ENCODE assay signal across 20 cellular contexts in the genomic region with DNA sequence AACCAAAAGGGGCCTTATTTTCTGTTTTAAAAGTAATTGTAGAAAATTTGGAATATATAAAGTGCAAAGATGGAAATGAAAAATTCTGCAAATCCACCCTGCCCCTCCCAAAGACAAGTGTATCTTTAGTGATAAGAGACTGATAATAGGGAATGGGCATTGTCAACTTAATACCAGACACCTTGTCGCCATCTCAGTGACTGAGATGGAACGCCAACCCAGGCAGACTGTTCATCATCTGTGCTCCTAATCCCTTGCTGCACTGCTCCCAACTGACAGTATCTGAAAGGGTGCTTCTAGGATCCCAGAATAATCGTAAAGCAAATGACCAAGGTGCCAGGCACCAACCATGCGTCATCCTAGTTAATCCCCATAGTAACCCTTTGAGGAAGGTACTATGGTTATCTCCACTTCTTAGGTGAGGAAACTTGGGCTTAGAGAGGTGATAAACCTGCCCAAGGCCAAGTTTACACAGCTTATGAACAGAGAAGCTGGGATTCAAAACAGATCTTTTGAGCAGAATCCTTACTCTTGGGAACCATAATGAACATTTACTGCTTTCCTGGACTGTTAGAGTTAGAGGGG.
DNase-seq lines count a peak whose midpoint lies in the region; TF ChIP-seq lines count a peak whose summit lies in the region.
"Had no signal": no experiment of that assay in that cellular context is flagged by ENCODE, and none has a peak within 500 bp of the region (broad histone marks: within the 10 kb centered on the region; RNA-seq: fewer than 3 reads in every experiment).

No MANE protein-coding gene starts in this region.

- H4K20me1 ChIP-seq in H9 (ENCODE audit: control insufficient read depth, insufficient read depth, insufficient read length) (no peaks in the 10 kb centered on the region), GM23248 (ENCODE audit: insufficient read depth) (no peaks in the 10 kb centered on the region)

- no peaks in the 10 kb centered on the region for H3K23me2 ChIP-seq in H9 (ENCODE audit: insufficient read length, low read depth, low read length, poor library complexity, severe bottlenecking)

- no peak overlapping the region for H3K4me3 Mint-ChIP-seq in H9
- H3K4me3 Mint-ChIP-seq in nephron: peak overlapping the region in 1 of 3 experiments; percentile 1
- H3K4me3 Mint-ChIP-seq: CD4-positive, alpha-beta memory T cell had no signal

- H3K4me2 ChIP-seq in H9 (ENCODE audit: insufficient read depth, insufficient read length, low read length): no peak overlapping the region
- H3K4me2 ChIP-seq in GM23248 (ENCODE audit: unreplicated experiment): no peak overlapping the region
- H3K4me2 ChIP-seq: A549 had no signal

- H2BK20ac ChIP-seq in H9 (ENCODE audit: low read depth, low read length, poor library complexity, severe bottlenecking): no peak overlapping the region

- H3K79me2 ChIP-seq in H9 (ENCODE audit: insufficient read depth, low read length) (no peaks in the 10 kb centered on the region), GM23248 (ENCODE audit: insufficient read depth) (no peaks in the 10 kb centered on the region)

- DNase-seq in H9 (no peak), amniotic epithelial cell (ENCODE audit: low read depth) (peak; percentile 7), GM23248 (no peak), amniotic stem cell (lab: John Stamatoyannopoulos, UW) (no peak), posterior cingulate gyrus (no peak)
- DNase-seq in effector memory CD4-positive, alpha-beta T cell: no peak
- DNase-seq: 8988T; ACHN; AML-193; C1 segment of cervical spinal cord; Calu3; CD4-positive, alpha-beta memory T cell; COR-L47; DMS53; DMS79 treated with DMSO at 0.1 percent for 48 hours; GF-D8; GOT3; HCEC 1CT had no signal

- no peak overlapping the region for H3K23ac ChIP-seq in H9 (ENCODE audit: insufficient read length, low read depth, low read length)

- H3K9me3 Mint-ChIP-seq in H9: peaks cover 8 to 15% of the 10 kb centered on the region in 2 experiments; a peak in 4 of 5 replicates
- H3K9me3 Mint-ChIP-seq in nephron: peaks cover 10% of the 10 kb centered on the region

- no peak overlapping the region for H4K8ac ChIP-seq in H9 (replicated peaks; ENCODE audit: insufficient read length, low read depth, low read length)

- TF ChIP-seq CTCF in H9 (conservative IDR thresholded peaks at IDR 0.05) (no peak), nephron (IDR thresholded peaks at IDR 0.05; ENCODE audit: unreplicated experiment in 3 of 3) (no peak)

- H3K9me2 ChIP-seq in GM23248 (ENCODE audit: insufficient read depth): no peaks in the 10 kb centered on the region

- H3K4me1 ChIP-seq in H9 (ENCODE audit: insufficient read depth, low read length): no peaks in the 10 kb centered on the region
- H3K4me1 ChIP-seq in effector memory CD4-positive, alpha-beta T cell (ENCODE audit: control insufficient read depth, insufficient read depth, low read length, poor library complexity, severe bottlenecking): no peaks in the 10 kb centered on the region
- no peaks in the 10 kb centered on the region for H3K4me1 ChIP-seq in GM23248 (ENCODE audit: insufficient read depth)
- H3K4me1 ChIP-seq: A549 had no signal

- no peak overlapping the region for H2BK12ac ChIP-seq in H9 (ENCODE audit: insufficient read length, low read depth, low read length)

- no peak overlapping the region for H2BK5ac ChIP-seq in H9 (ENCODE audit: insufficient read length, low read length)

- no peak overlapping the region for H2AK5ac ChIP-seq in H9 (ENCODE audit: insufficient read length, low read length)

- H3K36me3 Mint-ChIP-seq in H9 (ENCODE audit: insufficient read depth in 1 of 3, low read depth in 3 of 3): peaks cover 0 to 11% (median 8%) of the 10 kb centered on the region in 3 experiments; a peak in 5 of 7 replicates
- H3K36me3 Mint-ChIP-seq in nephron (ENCODE audit: low read depth): no peaks in the 10 kb centered on the region
- H3K36me3 Mint-ChIP-seq: CD4-positive, alpha-beta memory T cell had no signal

- H3K9ac ChIP-seq in H9 (ENCODE audit: extremely low read depth, insufficient read length, low read length) (no peak overlapping the region), GM23248 (no peak overlapping the region)

- H3K27me3 Mint-ChIP-seq in H9 (ENCODE audit: low read depth): no peaks in the 10 kb centered on the region; the same call in none of the 2 replicates
- H3K27me3 Mint-ChIP-seq in nephron (ENCODE audit: low read depth): no peaks in the 10 kb centered on the region

- H3F3A ChIP-seq in GM23248 (ENCODE audit: insufficient read depth): no peaks in the 10 kb centered on the region

- H3K27ac Mint-ChIP-seq in H9 (no peak overlapping the region), nephron (peak overlapping the region; percentile 75 to 84 (median 77))
- H3K27ac Mint-ChIP-seq: CD4-positive, alpha-beta memory T cell had no signal

- no peaks in the 10 kb centered on the region for H3K9me3 ChIP-seq in H9 (ENCODE audit: control insufficient read depth, low read depth, low read length)
- no peaks in the 10 kb centered on the region for H3K9me3 ChIP-seq in effector memory CD4-positive, alpha-beta T cell (ENCODE audit: control insufficient read depth, low read length)
- no peaks in the 10 kb centered on the region for H3K9me3 ChIP-seq in GM23248 (ENCODE audit: low read depth)
- H3K9me3 ChIP-seq: A549 had no signal

- no peak overlapping the region for H3K56ac ChIP-seq in H9 (ENCODE audit: insufficient read length, low read depth, low read length)

- no peak overlapping the region for H3K18ac ChIP-seq in H9 (ENCODE audit: insufficient read length, low read depth, low read length)

- H3K27ac ChIP-seq in H9 (ENCODE audit: insufficient read length, low read depth, low read length): no peak overlapping the region
- no peak overlapping the region for H3K27ac ChIP-seq in effector memory CD4-positive, alpha-beta T cell (ENCODE audit: insufficient read depth, low read length, poor library complexity, severe bottlenecking)
- no peak overlapping the region for H3K27ac ChIP-seq in GM23248
- H3K27ac ChIP-seq: A549 had no signal

- H3K4me3 ChIP-seq in effector memory CD4-positive, alpha-beta T cell (ENCODE audit: insufficient read depth, low read depth, low read length, poor library complexity, severe bottlenecking): no peak overlapping the region
- H3K4me3 ChIP-seq in GM23248: no peak overlapping the region
- H3K4me3 ChIP-seq: A549 had no signal

- WGBS in H9 (ENCODE audit: extremely low coverage, insufficient read length, low lambda C conversion rate): no CpG with 5 or more reads among the region's 4 CpGs
- WGBS in GM23248 (ENCODE audit: low coverage in 1 of 2, low lambda C conversion rate in 2 of 2, missing lambda C conversion rate in 2 of 2), 2 experiments: 6 to 14% methylated on average over 4 of the region's 4 CpGs

- H4K5ac ChIP-seq in H9 (ENCODE audit: insufficient read length, low read depth, low read length): no peak overlapping the region

- in situ Hi-C loops in GM23248 (cut with MboI): no loop called here

- no peaks in the 10 kb centered on the region for H3K27me3 ChIP-seq in H9 (ENCODE audit: insufficient read depth, low read length)
- no peaks in the 10 kb centered on the region for H3K27me3 ChIP-seq in effector memory CD4-positive, alpha-beta T cell (replicated peaks; ENCODE audit: control insufficient read depth, insufficient read depth, low read length, poor library complexity, severe bottlenecking)
- no peaks in the 10 kb centered on the region for H3K27me3 ChIP-seq in GM23248 (replicated peaks; ENCODE audit: insufficient read depth)

- H4K91ac ChIP-seq in H9 (ENCODE audit: insufficient read length, low read depth, low read length): no peak overlapping the region

- 0 out of 2 replicates have a peak overlapping the region, but pooled peaks have one; percentile 56 for H3K14ac ChIP-seq in H9 (ENCODE audit: insufficient read depth, low read length)

- H2AFZ ChIP-seq in H9 (ENCODE audit: low read length) (no peak overlapping the region), GM23248 (no peak overlapping the region)

- intact Hi-C loops in posterior cingulate gyrus (cut with DNase I): no loop called here

- H3K4me1 Mint-ChIP-seq in H9: peaks cover 0 to 3% of the 10 kb centered on the region in 2 experiments; a peak in 1 of 4 replicates
- peaks cover 27% of the 10 kb centered on the region for H3K4me1 Mint-ChIP-seq in nephron
- H3K4me1 Mint-ChIP-seq: CD4-positive, alpha-beta memory T cell had no signal

- no peaks in the 10 kb centered on the region for H3K79me1 ChIP-seq in H9 (ENCODE audit: insufficient read depth, low read depth, low read length, poor library complexity, severe bottlenecking)

- no peak overlapping the region for H2BK15ac ChIP-seq in H9 (ENCODE audit: low read depth, low read length)

- no peak overlapping the region for H3T11ph ChIP-seq in H9 (ENCODE audit: low read length)

- no peak overlapping the region for H2BK120ac ChIP-seq in H9 (ENCODE audit: low read depth, low read length, poor library complexity, severe bottlenecking)

- no peak overlapping the region for H3K4ac ChIP-seq in H9 (ENCODE audit: low read depth, low read length)

- no peaks in the 10 kb centered on the region for H3K36me3 ChIP-seq in effector memory CD4-positive, alpha-beta T cell (ENCODE audit: control insufficient read depth, insufficient read depth, low read length)
- no peaks in the 10 kb centered on the region for H3K36me3 ChIP-seq in GM23248 (ENCODE audit: low read depth)

Comparison
In these comparisons a context has a peak if more than half of its experiments do, and no peak if none do; other contexts are left out.
1. H3K27ac Mint-ChIP-seq: peak in nephron (3 of 3); none in H9 (0 of 3).